8 cellular contexts compared by ENCODE assay signal in genomic region chr17:7857724-7858486, GRCh38. TPM values are rescaled to one million over a fixed set of nuclear protein-coding genes. Genes with fewer than 3 reads are reported as not detected.
DNase-seq lines count a peak whose midpoint lies in the region; ATAC-seq and TF ChIP-seq lines count a peak whose summit lies in the region.

CYB5D1 (plus strand) TSS chr17:7858003; CDS start chr17:7858135, 132 bp downstream.

- WGBS in gastroesophageal sphincter (ENCODE audit: low coverage in 1 of 2), 2 donors, result 1 to 8% methylated on average over 13 to 20 of the region's 48 CpGs
- WGBS in testis, 2 donors, result 3 to 5% methylated on average over 31 to 48 of the region's 48 CpGs

- ATAC-seq in GM21825 (IDR thresholded peaks at IDR 0.05; ENCODE audit: unreplicated experiment) (peak; percentile 36), gastroesophageal sphincter (peak; percentile 73)

- TF ChIP-seq POLR2A in gastroesophageal sphincter (IDR thresholded peaks at IDR 0.05) (peak; percentile 11 to 27), testis (IDR thresholded peaks at IDR 0.05) (no peak)

- 0 out of 2 replicates have a peak, but pooled peaks cover 2% of the 10 kb centered on the region for H3K36me3 ChIP-seq in Karpas-422 (ENCODE audit: insufficient read depth, low read length)
- H3K36me3 ChIP-seq in gastroesophageal sphincter, result peaks cover 0 to 47% of the 10 kb centered on the region in 2 donors
- no peaks in the 10 kb centered on the region for H3K36me3 ChIP-seq in testis (ENCODE audit: low read depth, missing control alignments)

- H3K9me2 ChIP-seq in Karpas-422 (replicated peaks; ENCODE audit: insufficient read depth, low read length), result no peaks in the 10 kb centered on the region

- DNase-seq in DMS79 treated with DMSO at 0.1 percent for 48 hours (lab: John Stamatoyannopoulos, UW) (peak; percentile 96), Karpas-422 (peak; percentile 96), SHP77 treated with DMSO at 0.1 percent for 48 hours (lab: John Stamatoyannopoulos, UW) (peak; percentile 99), nucleus accumbens (lab: John Stamatoyannopoulos, UW) (peak in 54 of 56 donors; percentile 72 to 96 (median 90)), testis (peak; percentile 97)
- peak; percentile 95 for DNase-seq in activated effector memory CD4-positive, alpha-beta T cell treated with anti-CD3 and anti-CD28 coated beads, Interleukin-2, amount 50 U/mL, for 16 hours

- H3K4me1 ChIP-seq in Karpas-422 (ENCODE audit: low read length) (peaks cover 41% of the 10 kb centered on the region), gastroesophageal sphincter (peaks cover 3 to 57% (median 23%) of the 10 kb centered on the region in 3 donors), testis (peaks cover 21% of the 10 kb centered on the region)

- no peaks in the 10 kb centered on the region for H3K9me3 ChIP-seq in Karpas-422 (ENCODE audit: low read length)
- H3K9me3 ChIP-seq in gastroesophageal sphincter, result no peaks in the 10 kb centered on the region
- no peaks in the 10 kb centered on the region for H3K9me3 ChIP-seq in testis

- H3K79me2 ChIP-seq in Karpas-422 (ENCODE audit: low read length), result peaks cover 18% of the 10 kb centered on the region

- H4K20me1 ChIP-seq in Karpas-422 (ENCODE audit: insufficient read depth, low read depth, low read length), result no peaks in the 10 kb centered on the region

- H3K27ac ChIP-seq in Karpas-422 (ENCODE audit: low read length) (peak within 1 kb of the TSS; percentile 91), gastroesophageal sphincter (peak within 1 kb of the TSS; percentile 73 to 96 (median 92)), testis (peak within 1 kb of the TSS; percentile 84 to 98)

- TF ChIP-seq CTCF in gastroesophageal sphincter (IDR thresholded peaks at IDR 0.05), result peak in 1 of 4 experiments; percentile 7
- no peak for TF ChIP-seq CTCF in testis (IDR thresholded peaks at IDR 0.05)

- peak within 1 kb of the TSS; percentile 91 for H3K4me2 ChIP-seq in Karpas-422 (ENCODE audit: low read depth, low read length, poor library complexity, severe bottlenecking)

- H3K27me3 ChIP-seq in Karpas-422 (ENCODE audit: low read length), result no peaks in the 10 kb centered on the region
- no peaks in the 10 kb centered on the region for H3K27me3 ChIP-seq in gastroesophageal sphincter
- no peaks in the 10 kb centered on the region for H3K27me3 ChIP-seq in testis

- H3K4me3 ChIP-seq in Karpas-422 (ENCODE audit: low read length) (peak within 1 kb of the TSS; percentile 76), gastroesophageal sphincter (peak within 1 kb of the TSS; percentile 57 to 86), testis (peak within 1 kb of the TSS; percentile 66 to 68)

- H2AFZ ChIP-seq in Karpas-422 (ENCODE audit: low read length), result peak within 1 kb of the TSS; percentile 75; the same call in 1 of the 2 replicates

- intact Hi-C loops in testis (cut with DNase I; ENCODE audit: low total_unique reads), result no loop called here

- TF ChIP-seq EP300 in gastroesophageal sphincter (IDR thresholded peaks at IDR 0.05), result no peak

- H3K9ac ChIP-seq in Karpas-422 (ENCODE audit: low read length), result peak within 1 kb of the TSS; percentile 84

RNA-seq across cellular contexts. Expression of gene CYB5D1, which starts in this region (rescaled TPM):
- total RNA-seq in Karpas-422 (2014; rRNA removed; shearing (Covaris generic); ENCODE audit: low replicate concordance), result 8.5 and 10.9 TPM in 2 replicates
- total RNA-seq in gastroesophageal sphincter (10 to 100 TPM; 12.0 to 18.7 (median 13.7) TPM), testis (10 to 100 TPM in 1 of 2 donors, 1 to 10 TPM in 1; 9.9 to 10.1 TPM)
- 12.8 TPM for polyA plus RNA-seq in testis (ENCODE audit: insufficient read depth, low read depth, low replicate concordance)

Comparison
In these comparisons a context has a peak if more than half of its experiments do, and no peak if none do; other contexts are left out.
1. Peak in every context shown above with its lines: DNase-seq, ATAC-seq, H3K4me3 ChIP-seq and H3K27ac ChIP-seq.